8 cellular contexts compared by ENCODE assay signal in genomic region chr21:25457411-25457810, GRCh38.
DNase-seq lines count a peak whose midpoint lies in the region; ATAC-seq and TF ChIP-seq lines count a peak whose summit lies in the region.

No MANE protein-coding gene starts in this region.

- intact Hi-C loops in uterus (cut with DNase I; ENCODE audit: low total_unique reads): no loop called here
- intact Hi-C loops in lower leg skin (cut with DNase I; ENCODE audit: low total_unique reads): no loop called here

- H3K27ac ChIP-seq in brain microvascular endothelial cell: peak overlapping the region; percentile 83
- H3K27ac ChIP-seq in uterus: no peak overlapping the region

- no peaks in the 10 kb centered on the region for H3K27me3 ChIP-seq in MG63
- H3K27me3 ChIP-seq in brain microvascular endothelial cell (replicated peaks): no peaks in the 10 kb centered on the region
- no peaks in the 10 kb centered on the region for H3K27me3 ChIP-seq in uterus

- TF ChIP-seq CTCF in GM13977 (IDR thresholded peaks at IDR 0.05; ENCODE audit: extremely low read depth, insufficient read depth, missing control alignments) (no peak), brain microvascular endothelial cell (IDR thresholded peaks at IDR 0.05; ENCODE audit: low read depth, low read length, missing control alignments) (no peak), uterus (IDR thresholded peaks at IDR 0.05) (no peak), lower leg skin (IDR thresholded peaks at IDR 0.05) (no peak)

- H3K4me1 ChIP-seq in uterus: no peaks in the 10 kb centered on the region

- peak; percentile 40 for DNase-seq in GM13977 (ENCODE audit: low spot score)
- DNase-seq in MG63: no peak
- peak; percentile 39 for DNase-seq in brain microvascular endothelial cell
- DNase-seq in renal cortical epithelial cell (ENCODE audit: low read depth): peak; percentile 72
- no peak for DNase-seq in uterus
- DNase-seq in lower leg skin (ENCODE audit: low spot score in 2 of 2): no peak
- DNase-seq in DMS153 (lab: John Stamatoyannopoulos, UW): no peak

- in situ Hi-C loops in GM13977 (cut with MboI; ENCODE audit: low pct_unique_long_range_greater_than_20kb, low sequenced_read_pairs, unreplicated experiment) (no loop called here), brain microvascular endothelial cell (cut with HindIII; ENCODE audit: low pct_ligation_motif_present, low sequenced_read_pairs) (no loop called here)

- ATAC-seq in GM21825 (IDR thresholded peaks at IDR 0.05; ENCODE audit: unreplicated experiment): peak; percentile 66

- H3K36me3 ChIP-seq in MG63: no peaks in the 10 kb centered on the region
- no peaks in the 10 kb centered on the region for H3K36me3 ChIP-seq in brain microvascular endothelial cell (replicated peaks)
- H3K36me3 ChIP-seq in uterus: no peaks in the 10 kb centered on the region

- H3K9me3 ChIP-seq in MG63 (no peaks in the 10 kb centered on the region), uterus (no peaks in the 10 kb centered on the region)

- TF ChIP-seq POLR2A in uterus (IDR thresholded peaks at IDR 0.05): no peak
- TF ChIP-seq POLR2A in lower leg skin (IDR thresholded peaks at IDR 0.05): no peak

- H3K4me3 ChIP-seq in MG63: peak overlapping the region; percentile 20
- peak overlapping the region; percentile 13 for H3K4me3 ChIP-seq in brain microvascular endothelial cell (ENCODE audit: low read depth, low read length)
- no peak overlapping the region for H3K4me3 ChIP-seq in uterus
- no peak overlapping the region for H3K4me3 ChIP-seq in lower leg skin (ENCODE audit: low read depth, poor library complexity, severe bottlenecking)

- 0 to 2% methylated on average over 1 of the region's 1 CpG for WGBS in lower leg skin, 2 donors

Comparison
In these comparisons a context has a peak if more than half of its experiments do, and no peak if none do; other contexts are left out.
1. DNase-seq: peak in GM13977 (single experiment), brain microvascular endothelial cell (single experiment) and renal cortical epithelial cell (single experiment); none in MG63 (single experiment), uterus (0 of 2), lower leg skin (0 of 2) and DMS153 (single experiment).
2. H3K4me3 ChIP-seq: peak in MG63 (single experiment) and brain microvascular endothelial cell (single experiment); none in uterus (0 of 2) and lower leg skin (single experiment).